In the genomic region with DNA sequence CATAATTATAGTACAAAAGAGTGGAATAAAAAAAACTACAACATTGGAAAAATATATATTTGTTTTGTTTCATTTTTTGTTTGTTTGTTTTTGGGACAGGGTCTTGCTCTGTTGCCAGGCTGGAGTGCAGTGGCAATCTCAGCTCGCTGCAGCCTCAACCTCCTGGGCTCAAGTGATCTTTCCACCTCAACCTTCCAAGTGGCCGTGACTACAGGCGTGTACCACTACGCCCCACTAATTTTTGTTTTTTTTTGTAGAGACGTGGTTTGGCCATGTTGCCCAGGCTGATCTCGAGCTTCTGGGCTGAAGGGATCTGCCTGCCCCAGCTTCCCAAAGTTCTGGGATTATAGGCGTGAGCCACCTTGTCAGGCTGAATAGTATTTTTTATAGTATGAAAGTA, we compare ENCODE assay signal across 6 cellular contexts.
"Had no signal": no experiment of that assay in that cellular context is flagged by ENCODE, and none has a peak within 500 bp of the region (broad histone marks: within the 10 kb centered on the region; RNA-seq: fewer than 3 reads in every experiment).

No MANE protein-coding gene starts in this region.

- FAIRE-seq: GM12878, GM12891, GM18507, GM19239 had no signal

- ATAC-seq: GM12878 had no signal

- H3K4me3 ChIP-seq: GM12878 had no signal

- DNase-seq: GDM1, GF-D8 had no signal
